27 cellular contexts compared by ENCODE assay signal in genomic region chr15:50824507-50824906, GRCh38.
"Had no signal": no experiment of that assay in that cellular context is flagged by ENCODE, and none has a peak within 500 bp of the region (broad histone marks: within the 10 kb centered on the region; RNA-seq: fewer than 3 reads in every experiment).

No MANE protein-coding gene starts in this region.

- H3K9me3 ChIP-seq: ascending aorta, colonic mucosa, gastroesophageal sphincter had no signal

- DNase-seq: activated B cell treated with CpG ODN at 0.5 μM for 24 hours; activated CD4-positive, alpha-beta T cell treated with anti-CD3 and anti-CD28 coated beads for 48 hours; activated CD4-positive, alpha-beta T cell treated with anti-CD3 and anti-CD28 coated beads, Interleukin-2, amount 50 U/mL, for 1 hour; activated CD4-positive, alpha-beta T cell treated with anti-CD3 and anti-CD28 coated beads, Interleukin-2, amount 50 U/mL, for 48 hours; activated CD8-positive, alpha-beta memory T cell treated with anti-CD3 and anti-CD28 coated beads for 24 hours; activated CD8-positive, alpha-beta T cell treated with anti-CD3 and anti-CD28 coated beads for 36 hours; activated effector memory CD4-positive, alpha-beta T cell treated with anti-CD3 and anti-CD28 coated beads, Interleukin-2, amount 50 U/mL, for 16 hours; activated naive CD4-positive, alpha-beta T cell treated with anti-CD3 and anti-CD28 coated beads for 36 hours; activated naive CD8-positive, alpha-beta T cell treated with anti-CD3 and anti-CD28 coated beads for 36 hours; activated naive CD8-positive, alpha-beta T cell treated with anti-CD3 and anti-CD28 coated beads, Interleukin-2, amount 50 U/mL, for 24 hours; activated T-cell treated with anti-CD3 and anti-CD28 coated beads, Interleukin-2, amount 50 U/mL, for 1 hour; activated T-cell treated with anti-CD3 and anti-CD28 coated beads, Interleukin-2, amount 50 U/mL, for 48 hours; caudate nucleus; colonic mucosa; effector memory CD4-positive, alpha-beta T cell; endodermal cell; foreskin keratinocyte; head of caudate nucleus; hippocampal formation; T-helper 1 cell; T-helper 17 cell; T1000; WERI-Rb-1 had no signal

- H3K4me3 ChIP-seq: ascending aorta, colonic mucosa, gastroesophageal sphincter had no signal

- ATAC-seq: activated CD4-positive, CD25-positive, alpha-beta regulatory T cell treated with anti-CD3 and anti-CD28 coated beads, Interleukin-2, amount 50 U/mL, for 24 hours; activated CD8-positive, alpha-beta T cell treated with anti-CD3 and anti-CD28 coated beads for 36 hours; activated naive CD8-positive, alpha-beta T cell treated with anti-CD3 and anti-CD28 coated beads, Interleukin-2, amount 50 U/mL, for 24 hours; esophagus mucosa; foreskin keratinocyte; gastroesophageal sphincter; T-helper 17 cell had no signal

- H3K4me1 ChIP-seq: ascending aorta, colonic mucosa, foreskin keratinocyte, gastroesophageal sphincter had no signal

- H3K27me3 ChIP-seq: ascending aorta, colonic mucosa, foreskin keratinocyte, gastroesophageal sphincter had no signal

- H3K36me3 ChIP-seq: ascending aorta, colonic mucosa, gastroesophageal sphincter, WERI-Rb-1 had no signal

- H3K27ac ChIP-seq: ascending aorta, colonic mucosa, foreskin keratinocyte, gastroesophageal sphincter, WERI-Rb-1 had no signal
